Comparison of ENCODE assay signal across 9 cellular contexts in genomic region chr16:65070831-65071230, GRCh38. TPM values are rescaled to one million over a fixed set of nuclear protein-coding genes. Genes with fewer than 3 reads are reported as not detected.
DNase-seq lines count a peak whose midpoint lies in the region; ATAC-seq and TF ChIP-seq lines count a peak whose summit lies in the region.
"Had no signal": no experiment of that assay in that cellular context is flagged by ENCODE, and none has a peak within 500 bp of the region (broad histone marks: within the 10 kb centered on the region; RNA-seq: fewer than 3 reads in every experiment).

No MANE protein-coding gene starts in this region.

- H3K27me3 Mint-ChIP-seq in type B pancreatic cell = peaks cover 6% of the 10 kb centered on the region
- H3K27me3 Mint-ChIP-seq: activated CD4-positive, alpha-beta memory T cell treated with anti-CD3 and anti-CD28 coated beads for 36 hours had no signal

- 21 to 29% methylated on average over 5 of the region's 5 CpGs for WGBS in heart right ventricle, 2 donors

- peaks cover 13% of the 10 kb centered on the region for H3K36me3 Mint-ChIP-seq in type B pancreatic cell
- H3K36me3 Mint-ChIP-seq: activated CD4-positive, alpha-beta memory T cell treated with anti-CD3 and anti-CD28 coated beads for 36 hours had no signal

- H3K4me3 Mint-ChIP-seq in type B pancreatic cell = no peak overlapping the region
- H3K4me3 Mint-ChIP-seq: activated CD4-positive, alpha-beta memory T cell treated with anti-CD3 and anti-CD28 coated beads for 36 hours had no signal

- H3K4me3 ChIP-seq in WI38 (ENCODE audit: low read depth, low read length) (peak overlapping the region; percentile 19), heart right ventricle (peak overlapping the region in 6 of 10 donors; percentile 4 to 40 (median 21))

- intact Hi-C loops in heart right ventricle (cut with DNase I) = no loop called here

- no peaks in the 10 kb centered on the region for H3K9me3 Mint-ChIP-seq in type B pancreatic cell

- no peaks in the 10 kb centered on the region for H3K36me3 ChIP-seq in heart right ventricle

- peaks cover 0 to 44% (median 27%) of the 10 kb centered on the region in 9 donors for H3K4me1 ChIP-seq in heart right ventricle

- H3K9me3 ChIP-seq in heart right ventricle = no peaks in the 10 kb centered on the region

- in situ Hi-C loops in GM13976 (cut with MboI; ENCODE audit: low sequenced_read_pairs, unreplicated experiment) = no loop called here

- DNase-seq in ELR (ENCODE audit: low read depth) (peak; percentile 80), heart right ventricle (peak; percentile 21 to 81), pulmonary artery endothelial cell (ENCODE audit: low read depth, low spot score) (peak; percentile 72), GM13976 (ENCODE audit: low spot score) (no peak), type B pancreatic cell (ENCODE audit: extremely low spot score, unreplicated experiment) (no peak), cortex of kidney (lab: John Stamatoyannopoulos, UW) (no peak)
- DNase-seq: activated CD4-positive, alpha-beta memory T cell treated with anti-CD3 and anti-CD28 coated beads for 36 hours had no signal

- ATAC-seq in heart right ventricle (peak; percentile 90 to 97 (median 95)), GM21576 (IDR thresholded peaks at IDR 0.05; ENCODE audit: unreplicated experiment) (no peak)

- H3K27ac ChIP-seq in heart right ventricle = peak overlapping the region in 8 of 10 donors; percentile 35 to 69 (median 51)

- no peak overlapping the region for H3K27ac Mint-ChIP-seq in type B pancreatic cell
- H3K27ac Mint-ChIP-seq: activated CD4-positive, alpha-beta memory T cell treated with anti-CD3 and anti-CD28 coated beads for 36 hours had no signal

- TF ChIP-seq CTCF in WI38 (IDR thresholded peaks at IDR 0.05; ENCODE audit: low read depth, low read length) (no peak), heart right ventricle (IDR thresholded peaks at IDR 0.05) (no peak), GM13976 (IDR thresholded peaks at IDR 0.05; ENCODE audit: borderline replicate concordance, control extremely low read depth, extremely low read depth, insufficient read depth, missing control alignments) (no peak), type B pancreatic cell (conservative IDR thresholded peaks at IDR 0.05) (no peak)

- peaks cover 40% of the 10 kb centered on the region for H3K4me1 Mint-ChIP-seq in type B pancreatic cell (ENCODE audit: unreplicated experiment)

- H3K27me3 ChIP-seq in heart right ventricle = no peaks in the 10 kb centered on the region

RNA-seq across cellular contexts. Expression of gene CDH11, which starts 51.0 kb away (rescaled TPM):
- total RNA-seq in heart right ventricle = 10 to 100 TPM in 5 of 10 donors, 1 to 10 TPM in 5; 4.0 to 29.6 (median 8.5) TPM
- 1 to 10 TPM; 1.7 to 3.2 TPM for polyA plus RNA-seq in heart right ventricle
- total RNA-seq in pulmonary artery endothelial cell = 210 and 235 TPM in 2 replicates
- 34.5 and 287 TPM in 2 replicates for total RNA-seq in type B pancreatic cell (ENCODE audit: low replicate concordance)
- total RNA-seq: activated CD4-positive, alpha-beta memory T cell treated with anti-CD3 and anti-CD28 coated beads for 36 hours had no signal

Comparison
In these comparisons a context has a peak if more than half of its experiments do, and no peak if none do; other contexts are left out.
1. DNase-seq: peak in ELR (single experiment), heart right ventricle (2 of 2) and pulmonary artery endothelial cell (single experiment); none in GM13976 (single experiment), type B pancreatic cell (single experiment) and cortex of kidney (single experiment).